ENCODE assay signal across 19 cellular contexts in the genomic region with DNA sequence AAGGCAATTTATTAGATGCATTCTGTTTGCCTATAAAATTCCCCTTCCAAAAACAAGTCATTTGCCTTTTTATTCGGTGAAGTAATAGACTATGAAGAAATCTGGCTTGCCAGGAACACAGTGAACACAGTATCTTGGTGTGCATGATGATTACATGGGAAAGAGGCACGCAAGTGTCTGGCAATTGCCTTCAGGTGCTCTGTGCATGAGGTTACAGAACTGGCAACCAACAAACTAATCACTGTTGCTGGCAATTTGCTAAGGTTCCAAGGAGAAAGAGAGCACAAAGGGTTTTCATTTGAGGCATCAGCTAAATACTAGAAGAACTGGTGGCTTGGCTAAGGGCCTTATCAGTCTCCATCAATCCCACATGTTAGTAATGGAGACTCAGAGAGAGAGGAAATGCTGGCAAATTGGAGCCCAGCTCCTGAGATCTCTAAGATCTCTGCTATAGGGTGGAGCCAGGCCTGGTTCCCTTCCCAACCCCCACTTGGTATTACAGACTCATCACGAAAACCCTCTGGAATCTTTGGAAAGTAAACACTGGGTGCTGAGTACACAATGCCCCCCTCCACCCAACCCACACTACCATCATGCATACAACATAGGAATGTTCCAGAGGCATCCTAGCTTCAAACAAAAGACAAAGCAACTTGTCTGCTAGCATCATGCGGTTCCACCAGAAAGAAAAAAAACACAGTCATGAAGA. TPM values are rescaled to one million over a fixed set of nuclear protein-coding genes. Genes with fewer than 3 reads are reported as not detected.
A peak's percentile ranks its signal among the peaks of the same experiment; 100 is the strongest.
DNase-seq lines count a peak whose midpoint lies in the region; ATAC-seq and TF ChIP-seq lines count a peak whose summit lies in the region.
"Had no signal": no experiment of that assay in that cellular context is flagged by ENCODE, and none has a peak within 500 bp of the region (broad histone marks: within the 10 kb centered on the region; RNA-seq: fewer than 3 reads in every experiment).

No MANE protein-coding gene starts in this region.

- H3K23ac ChIP-seq in IMR-90 (ENCODE audit: low read depth, low read length), result 0 out of 2 replicates have a peak overlapping the region, but pooled peaks have one; percentile 21

- no peak overlapping the region for H4K91ac ChIP-seq in IMR-90 (ENCODE audit: insufficient read depth, low read depth, low read length)

- no peaks in the 10 kb centered on the region for H3K9me3 ChIP-seq in IMR-90 (ENCODE audit: control insufficient read depth, insufficient read depth, low read length)
- H3K9me3 ChIP-seq: A549, Peyer's patch, spleen had no signal

- H3K9ac ChIP-seq in IMR-90 (ENCODE audit: low read depth, low read length), result no peak overlapping the region

- H2BK5ac ChIP-seq in IMR-90 (ENCODE audit: low read depth, low read length, poor library complexity, severe bottlenecking), result no peak overlapping the region

- no peak for TF ChIP-seq POLR2A in IMR-90 (IDR thresholded peaks at IDR 0.05; ENCODE audit: low read depth, low read length)

- H2AFZ ChIP-seq in IMR-90 (replicated peaks; ENCODE audit: low read length, poor library complexity), result no peak overlapping the region

- no peak overlapping the region for H3K56ac ChIP-seq in IMR-90 (ENCODE audit: extremely low read depth, insufficient read depth, low read length)

- H3K27ac ChIP-seq in IMR-90 (ENCODE audit: insufficient read depth, low read length), result no peak overlapping the region
- H3K27ac ChIP-seq: A549, Peyer's patch, spleen had no signal

- H2AK9ac ChIP-seq in IMR-90 (replicated peaks; ENCODE audit: low read depth, low read length, poor library complexity), result peak overlapping the region; percentile 52

- peaks cover 36 to 61% of the 10 kb centered on the region in 2 experiments for H3K79me1 ChIP-seq in IMR-90 (ENCODE audit: low read depth in 1 of 2, low read length in 2 of 2)

- H3K27me3 ChIP-seq in IMR-90 (ENCODE audit: control insufficient read depth, insufficient read depth, low read length), result no peaks in the 10 kb centered on the region
- H3K27me3 ChIP-seq: Peyer's patch had no signal

- no peak overlapping the region for H2AK5ac ChIP-seq in IMR-90 (ENCODE audit: low read depth, low read length)

- POLR2A ChIA-PET in IMR-90 (lab: Charles Lee; ENCODE audit: unreplicated experiment), result no interaction called here

- no peak overlapping the region for H2BK120ac ChIP-seq in IMR-90 (ENCODE audit: low read depth, low read length)

- BruUV-seq in IMR-90 (replicated peaks; lab: Mats Ljungman, UMichigan), result no TSS peak

- TF ChIP-seq RAD21 in IMR-90 (IDR thresholded peaks at IDR 0.05; ENCODE audit: low read length), result no peak

- peaks cover 11% of the 10 kb centered on the region for H3K9me1 ChIP-seq in IMR-90 (ENCODE audit: insufficient read depth, low read length)

- H4K5ac ChIP-seq in IMR-90 (ENCODE audit: low read depth, low read length), result no peak overlapping the region

- no peak overlapping the region for H2BK15ac ChIP-seq in IMR-90 (ENCODE audit: low read depth, low read length)

- 100% methylated on average over 1 of the region's 4 CpGs; no CpG with 5 or more reads in 1 of the 2 experiments for WGBS in IMR-90 (ENCODE audit: extremely low coverage in 2 of 2, insufficient read length in 1 of 2), 2 experiments

- TF ChIP-seq CTCF in IMR-90 (conservative IDR thresholded peaks at IDR 0.05; ENCODE audit: low read depth, low read length) (no peak), choroid plexus epithelial cell (conservative IDR thresholded peaks at IDR 0.05; ENCODE audit: low read depth, low read length) (no peak), omental fat pad (IDR thresholded peaks at IDR 0.05) (no peak)

- ATAC-seq in IMR-90 (ENCODE audit: low read depth) (no peak; the same call in 1 of the 2 replicates), omental fat pad (ENCODE audit: low FRiP score) (no peak), GM21723 (IDR thresholded peaks at IDR 0.05; ENCODE audit: unreplicated experiment) (no peak), HG02678 (IDR thresholded peaks at IDR 0.05; ENCODE audit: unreplicated experiment) (no peak)
- ATAC-seq: A549; activated CD8-positive, alpha-beta memory T cell treated with anti-CD3 and anti-CD28 coated beads, Interleukin-2, amount 10 ng/mL, durations not matched to agents 7 days and 5 days had no signal

- H3K4ac ChIP-seq in IMR-90 (ENCODE audit: low read depth, low read length), result no peak overlapping the region

- no peak overlapping the region for H2BK20ac ChIP-seq in IMR-90 (ENCODE audit: low read depth, low read length)

- no peak overlapping the region for H4K8ac ChIP-seq in IMR-90 (ENCODE audit: low read depth in 2 of 2, low read length in 2 of 2)

- peaks cover 5% of the 10 kb centered on the region; the same call in 1 of the 2 replicates for H4K20me1 ChIP-seq in IMR-90 (ENCODE audit: insufficient read depth, low read length)

- CTCF ChIA-PET in IMR-90 (lab: Yijun Ruan, JAX), result interaction anchor here (0.6 kb wide), 2 partner anchors 21 to 258 kb away, joined by 5 to 7 read pairs; no protein-coding TSS in a partner anchor

- no peak overlapping the region for H3K4me3 ChIP-seq in IMR-90 (ENCODE audit: insufficient read depth, low read depth, low read length)
- H3K4me3 ChIP-seq in choroid plexus epithelial cell (ENCODE audit: low read depth, low read length), result no peak overlapping the region
- H3K4me3 ChIP-seq: A549, Peyer's patch, spleen had no signal

- no peak overlapping the region for H3K18ac ChIP-seq in IMR-90 (ENCODE audit: low read depth, low read length)

- DNase-seq in AG08395 (ENCODE audit: low spot score) (peak; percentile 25), IMR-90 (peak; percentile 19), choroid plexus epithelial cell (ENCODE audit: low read depth) (peak; percentile 31), islet precursor cell (peak; percentile 90), omental fat pad (ENCODE audit: low spot score) (no peak), iPS-NIHi11 (ENCODE audit: low spot score) (no peak)
- DNase-seq: activated CD4-positive, CD25-positive, alpha-beta regulatory T cell; activated CD8-positive, alpha-beta memory T cell treated with anti-CD3 and anti-CD28 coated beads, Interleukin-2, amount 10 ng/mL, durations not matched to agents 7 days and 5 days; activated effector memory CD4-positive, alpha-beta T cell treated with anti-CD3 and anti-CD28 coated beads, Interleukin-2, amount 50 U/mL, for 16 hours; CD8-positive, alpha-beta memory T cell; head of caudate nucleus; NCI-H1930; NCI-H69; Peyer's patch; posterior cingulate gyrus; spleen had no signal

- peaks cover 3% of the 10 kb centered on the region; the same call in 1 of the 2 replicates for H3K4me1 ChIP-seq in IMR-90 (ENCODE audit: control insufficient read depth, insufficient read depth, low read length)
- H3K4me1 ChIP-seq: A549, Peyer's patch, spleen had no signal

- in situ Hi-C loops in IMR-90 (cut with MboI; ENCODE audit: low sequenced_read_pairs), result no loop called here

- intact Hi-C loops in IMR-90 (cut with micrococcal nuclease), result no loop called here

- H3K14ac ChIP-seq in IMR-90 (replicated peaks; ENCODE audit: low read depth, low read length), result 0 out of 2 replicates have a peak overlapping the region, but pooled peaks have one; percentile 30

- dilution Hi-C loops in IMR-90 (cut with HindIII; ENCODE audit: low sequenced_read_pairs, unreplicated experiment), result no loop called here

- peaks cover 6% of the 10 kb centered on the region for H3K36me3 ChIP-seq in IMR-90 (ENCODE audit: control insufficient read depth, insufficient read depth, low read length)
- H3K36me3 ChIP-seq: spleen had no signal

- no peak overlapping the region for H3K4me2 ChIP-seq in IMR-90 (ENCODE audit: low read depth, low read length)
- H3K4me2 ChIP-seq: A549 had no signal

TF ChIP-seq in IMR-90, 13 proteins besides CTCF, POLR2A, EP300 and RAD21:
- TF ChIP-seq MAFK (IDR thresholded peaks at IDR 0.05; ENCODE audit: low read depth, low read length) (no peak), MXI1 (IDR thresholded peaks at IDR 0.05; ENCODE audit: borderline replicate concordance, low read depth, low read length) (no peak), USF2 (IDR thresholded peaks at IDR 0.05; ENCODE audit: low read depth, low read length) (no peak), RFX5 (IDR thresholded peaks at IDR 0.05; ENCODE audit: low read depth, low read length) (no peak), MAZ (IDR thresholded peaks at IDR 0.05; ENCODE audit: borderline replicate concordance, low read depth, low read length) (no peak), CHD1 (IDR thresholded peaks at IDR 0.05; ENCODE audit: low read depth, low read length) (no peak), RCOR1 (IDR thresholded peaks at IDR 0.05; ENCODE audit: insufficient replicate concordance, low read length) (no peak), ELK1 (IDR thresholded peaks at IDR 0.05; ENCODE audit: borderline replicate concordance, low read depth, low read length) (no peak), FOS (IDR thresholded peaks at IDR 0.05; ENCODE audit: low read depth, low read length) (no peak), BHLHE40 (IDR thresholded peaks at IDR 0.05; ENCODE audit: low read depth, low read length) (no peak), NFE2L2 (IDR thresholded peaks at IDR 0.05; ENCODE audit: low read depth, low read length) (no peak), SMC3 (IDR thresholded peaks at IDR 0.05; ENCODE audit: low read depth, low read length) (no peak), CEBPB (IDR thresholded peaks at IDR 0.05; ENCODE audit: low read depth, low read length) (no peak)

RNA-seq across cellular contexts. Expression of gene RNF152, which starts 10.4 kb away (rescaled TPM):
- total RNA-seq in IMR-90 (2012; rRNA removed) (18.5 and 18.9 TPM in 2 replicates), omental fat pad (10 to 100 TPM in 3 of 4 donors, 1 to 10 TPM in 1; 4.2 to 20.5 (median 14.0) TPM)
- polyA plus RNA-seq in IMR-90 (2012; rRNA removed), result 7.5 and 8.3 TPM in 2 replicates
- 3.1 and 9.0 TPM in 2 replicates for polyA plus RNA-seq in IMR-90 (2012; cell fraction: cytosol; rRNA removed)
- 5.7 and 10.6 TPM in 2 replicates for polyA plus RNA-seq in IMR-90 (2012; cell fraction: nucleus; rRNA removed; ENCODE audit: low replicate concordance)
- polyA plus RNA-seq: CD8-positive, alpha-beta memory T cell had no signal

Comparison
In these comparisons a context has a peak if more than half of its experiments do, and no peak if none do; other contexts are left out.
1. DNase-seq: peak in AG08395 (single experiment), IMR-90 (single experiment), choroid plexus epithelial cell (single experiment) and islet precursor cell (single experiment); none in omental fat pad (single experiment) and iPS-NIHi11 (single experiment).